ENCODE assay signal across 24 cellular contexts in genomic region chr9:131346559-131346958, GRCh38. TPM values are rescaled to one million over a fixed set of nuclear protein-coding genes. Genes with fewer than 3 reads are reported as not detected.
DNase-seq lines count a peak whose midpoint lies in the region; ATAC-seq, FAIRE-seq and TF ChIP-seq lines count a peak whose summit lies in the region.
"Had no signal": no experiment of that assay in that cellular context is flagged by ENCODE, and none has a peak within 500 bp of the region (broad histone marks: within the 10 kb centered on the region; RNA-seq: fewer than 3 reads in every experiment).

No MANE protein-coding gene starts in this region.

- no peak overlapping the region for H2AK5ac ChIP-seq in H1 (ENCODE audit: low read depth, low read length)

- 90% methylated on average over 6 of the region's 6 CpGs; no CpG with 5 or more reads in 1 of the 2 experiments for WGBS in H1 (ENCODE audit: extremely low coverage in 1 of 2, insufficient coverage in 1 of 2, insufficient read length in 1 of 2, insufficient replicate concordance in 2 of 2, low coverage in 1 of 2, low lambda C conversion rate in 2 of 2, missing lambda C conversion rate in 1 of 2), 2 experiments

- no peak for TF ChIP-seq CTCF in H1 (IDR thresholded peaks at IDR 0.05; ENCODE audit: control extremely low read depth in 1 of 3, insufficient read depth in 1 of 3, low read depth in 1 of 3, low read length in 3 of 3)
- no peak for TF ChIP-seq CTCF in neural progenitor cell (IDR thresholded peaks at IDR 0.05)
- TF ChIP-seq CTCF in gastrocnemius medialis (IDR thresholded peaks at IDR 0.05 in 4 of 5, conservative IDR thresholded peaks at IDR 0.05 in 1 of 5) = peak in 1 of 5 experiments; percentile 15
- no peak for TF ChIP-seq CTCF in WERI-Rb-1 (IDR thresholded peaks at IDR 0.05; ENCODE audit: low read depth, low read length)

- TF ChIP-seq POLR2A in H1 (IDR thresholded peaks at IDR 0.05; ENCODE audit: control extremely low read depth in 1 of 2, low read depth in 2 of 2, low read length in 2 of 2) = no peak
- peak in 1 of 2 donors; percentile 62 for TF ChIP-seq POLR2A in gastrocnemius medialis (IDR thresholded peaks at IDR 0.05)

- CTCF ChIA-PET in H1 (lab: Charles Lee; ENCODE audit: partially characterized antibody) = interaction anchor here (1.0 to 5.9 kb wide), 4 partner anchors 11 to 165 kb away, joined by 3 to 49 read pairs (median 4); no protein-coding TSS in a partner anchor

- no peak overlapping the region for H3K14ac ChIP-seq in H1 (ENCODE audit: insufficient read length)

- H2AFZ ChIP-seq in H1 (ENCODE audit: low read length) = no peak overlapping the region
- no peak overlapping the region for H2AFZ ChIP-seq in neural progenitor cell (replicated peaks)

- H4K5ac ChIP-seq in H1 (ENCODE audit: insufficient read length, low read depth, low read length) = no peak overlapping the region

- no peak overlapping the region for H2BK120ac ChIP-seq in H1 (replicated peaks; ENCODE audit: low read depth, low read length)

- H4K91ac ChIP-seq in H1 (replicated peaks; ENCODE audit: insufficient read length, low read length) = no peak overlapping the region

- H3K4me1 ChIP-seq in SJCRH30 (peaks cover 8% of the 10 kb centered on the region), H1 (replicated peaks in 1 of 4; ENCODE audit: control insufficient read depth in 3 of 4, insufficient read depth in 4 of 4, low read length in 3 of 4) (peaks cover 0 to 8% (median 5%) of the 10 kb centered on the region in 4 experiments; a peak in 6 of 7 replicates), neural progenitor cell (peaks cover 4% of the 10 kb centered on the region), gastrocnemius medialis (peaks cover 8 to 12% of the 10 kb centered on the region in 2 donors)

- H3K9me3 ChIP-seq in SJCRH30 (replicated peaks) = no peaks in the 10 kb centered on the region
- peaks cover 3% of the 10 kb centered on the region in 2 experiments; a peak in 1 of 4 replicates for H3K9me3 ChIP-seq in H1 (ENCODE audit: insufficient read depth in 2 of 2, low read depth in 1 of 2, low read length in 1 of 2)
- no peaks in the 10 kb centered on the region for H3K9me3 ChIP-seq in neural progenitor cell (ENCODE audit: low read depth)
- H3K9me3 ChIP-seq in gastrocnemius medialis = no peaks in the 10 kb centered on the region
- peaks cover 16% of the 10 kb centered on the region for H3K9me3 ChIP-seq in WERI-Rb-1 (ENCODE audit: severe bottlenecking)
- H3K9me3 ChIP-seq: A549; BE2C; BLaER1 treated with 17β-estradiol and CSF1 and Interleukin-3, amounts not matched to agents 10 nM and 100 nM had no signal

- POLR2A ChIA-PET in H1 (lab: Charles Lee; ENCODE audit: partially characterized antibody) = no interaction called here

- H2BK15ac ChIP-seq in H1 (ENCODE audit: low read length) = no peak overlapping the region

- H3K9ac ChIP-seq in H1 (replicated peaks in 1 of 4; ENCODE audit: extremely low read depth in 1 of 4, low read depth in 3 of 4, low read length in 3 of 4) (no peak overlapping the region), neural progenitor cell (no peak overlapping the region)
- H3K9ac ChIP-seq: BLaER1 treated with 17β-estradiol and CSF1 and Interleukin-3, amounts not matched to agents 10 nM and 100 nM had no signal

- no peak overlapping the region for H3K4ac ChIP-seq in H1 (replicated peaks; ENCODE audit: insufficient read length, low read depth, low read length)

- H3K79me2 ChIP-seq in H1 (ENCODE audit: control insufficient read depth in 1 of 2, insufficient read depth in 2 of 2, low read length in 2 of 2) (no peaks in the 10 kb centered on the region), neural progenitor cell (ENCODE audit: low read depth) (no peaks in the 10 kb centered on the region)

- H2BK5ac ChIP-seq in H1 (ENCODE audit: low read depth, low read length) = no peak overlapping the region

- H2BK12ac ChIP-seq in H1 (ENCODE audit: low read depth, low read length) = no peak overlapping the region

- no peaks in the 10 kb centered on the region for H4K20me1 ChIP-seq in H1 (replicated peaks in 1 of 2; ENCODE audit: control insufficient read depth in 1 of 2, insufficient read depth in 2 of 2, low read length in 2 of 2)
- no peaks in the 10 kb centered on the region for H4K20me1 ChIP-seq in neural progenitor cell (ENCODE audit: low read depth)
- H4K20me1 ChIP-seq: BLaER1 treated with 17β-estradiol and CSF1 and Interleukin-3, amounts not matched to agents 10 nM and 100 nM had no signal

- H3K27me3 ChIP-seq in SJCRH30 (no peaks in the 10 kb centered on the region), H1 (replicated peaks in 1 of 4; ENCODE audit: control insufficient read depth in 3 of 4, extremely low read depth in 1 of 4, insufficient read depth in 3 of 4, low read length in 3 of 4) (no peaks in the 10 kb centered on the region), neural progenitor cell (no peaks in the 10 kb centered on the region), gastrocnemius medialis (no peaks in the 10 kb centered on the region), WERI-Rb-1 (ENCODE audit: insufficient read depth, low read depth, severe bottlenecking) (no peaks in the 10 kb centered on the region)
- H3K27me3 ChIP-seq: BLaER1 treated with 17β-estradiol and CSF1 and Interleukin-3, amounts not matched to agents 10 nM and 100 nM had no signal

- no peaks in the 10 kb centered on the region for H3K23me2 ChIP-seq in H1 (ENCODE audit: low read depth, low read length)

- no peaks in the 10 kb centered on the region for H3K36me3 ChIP-seq in SJCRH30
- no peaks in the 10 kb centered on the region for H3K36me3 ChIP-seq in H1 (ENCODE audit: control insufficient read depth in 2 of 4, insufficient read depth in 4 of 4, low read length in 3 of 4)
- no peaks in the 10 kb centered on the region for H3K36me3 ChIP-seq in neural progenitor cell
- H3K36me3 ChIP-seq in gastrocnemius medialis = no peaks in the 10 kb centered on the region
- H3K36me3 ChIP-seq in WERI-Rb-1 = no peaks in the 10 kb centered on the region
- H3K36me3 ChIP-seq: BE2C; BLaER1 treated with 17β-estradiol and CSF1 and Interleukin-3, amounts not matched to agents 10 nM and 100 nM had no signal

- no peaks in the 10 kb centered on the region for H3K79me1 ChIP-seq in H1 (ENCODE audit: low read depth, low read length)

- H2BK20ac ChIP-seq in H1 (ENCODE audit: low read length) = no peak overlapping the region

- ATAC-seq in gastrocnemius medialis (peak; percentile 93), HG03442 (IDR thresholded peaks at IDR 0.05; ENCODE audit: unreplicated experiment) (no peak), HG03045 (IDR thresholded peaks at IDR 0.05; ENCODE audit: unreplicated experiment) (no peak)
- ATAC-seq: A549 had no signal

- no peak overlapping the region for H3K27ac Mint-ChIP-seq in neural progenitor cell
- H3K27ac Mint-ChIP-seq: CD4-positive, alpha-beta T cell had no signal

- peaks cover 5% of the 10 kb centered on the region for H3F3A ChIP-seq in neural progenitor cell (ENCODE audit: low read depth)

- H3K27ac ChIP-seq in SJCRH30 (no peak overlapping the region), H1 (ENCODE audit: low read depth, low read length) (no peak overlapping the region), neural progenitor cell (no peak overlapping the region), gastrocnemius medialis (peak overlapping the region in 3 of 4 donors; percentile 13 to 78 (median 45)), WERI-Rb-1 (no peak overlapping the region)
- H3K27ac ChIP-seq: A549; BLaER1 treated with 17β-estradiol and CSF1 and Interleukin-3, amounts not matched to agents 10 nM and 100 nM had no signal

- no peak overlapping the region for H3K18ac ChIP-seq in H1 (ENCODE audit: extremely low read depth, low read length)

- H3K36me3 Mint-ChIP-seq in neural progenitor cell = no peaks in the 10 kb centered on the region
- H3K36me3 Mint-ChIP-seq: CD14-positive monocyte; CD8-positive, alpha-beta memory T cell had no signal

- no peak for TF ChIP-seq RAD21 in H1 (IDR thresholded peaks at IDR 0.05 in 1 of 2, conservative IDR thresholded peaks at IDR 0.05 in 1 of 2; ENCODE audit: low read depth in 2 of 2, low read length in 2 of 2)

- peak overlapping the region; percentile 6 for H3K4me3 Mint-ChIP-seq in neural progenitor cell
- H3K4me3 Mint-ChIP-seq: CD14-positive monocyte; CD4-positive, alpha-beta T cell; CD8-positive, alpha-beta memory T cell had no signal

- H3K23ac ChIP-seq in H1 (ENCODE audit: insufficient read length) = no peak overlapping the region

- peaks cover 3% of the 10 kb centered on the region for H3K9me3 Mint-ChIP-seq in neural progenitor cell
- H3K9me3 Mint-ChIP-seq: CD4-positive, alpha-beta T cell; CD8-positive, alpha-beta memory T cell had no signal

- TF ChIP-seq EP300 in H1 (IDR thresholded peaks at IDR 0.05; ENCODE audit: borderline replicate concordance in 1 of 2, low read depth in 2 of 2, low read length in 2 of 2) = no peak

- peaks cover 8% of the 10 kb centered on the region for H3K27me3 Mint-ChIP-seq in neural progenitor cell (ENCODE audit: insufficient read depth, low read depth)
- H3K27me3 Mint-ChIP-seq: CD4-positive, alpha-beta T cell had no signal

- intact Hi-C loops in gastrocnemius medialis (cut with DNase I; ENCODE audit: low total_unique reads) = no loop called here

- H3K4me1 Mint-ChIP-seq in neural progenitor cell = peaks cover 9% of the 10 kb centered on the region

- H3K4me3 ChIP-seq in SJCRH30 = no peak overlapping the region
- H3K4me3 ChIP-seq in H1 (ENCODE audit: extremely low read depth in 1 of 4, insufficient read depth in 2 of 4, low read depth in 3 of 4, low read length in 4 of 4) = no peak overlapping the region
- H3K4me3 ChIP-seq in neural progenitor cell = no peak overlapping the region
- H3K4me3 ChIP-seq in gastrocnemius medialis = no peak overlapping the region
- H3K4me3 ChIP-seq in WERI-Rb-1 (ENCODE audit: low read depth, low read length) = no peak overlapping the region
- H3K4me3 ChIP-seq: A549; BLaER1 treated with 17β-estradiol and CSF1 and Interleukin-3, amounts not matched to agents 10 nM and 100 nM had no signal

- no peak overlapping the region for H3K4me2 ChIP-seq in H1 (ENCODE audit: insufficient read depth in 1 of 2, low read depth in 2 of 2, low read length in 2 of 2)
- no peak overlapping the region for H3K4me2 ChIP-seq in neural progenitor cell
- H3K4me2 ChIP-seq: A549 had no signal

- in situ Hi-C loops in gastrocnemius medialis (cut with MboI; ENCODE audit: low sequenced_read_pairs in 4 of 4) = loop anchor here in 1 of 4 donors (10.0 kb wide), 1 partner anchor 398 kb away; the partner anchor contains the start of gene RAPGEF1

- DNase-seq in SJCRH30 (peak; percentile 50 to 68), H1 (ENCODE audit: low read depth in 1 of 2, low spot score in 2 of 2) (no peak), neural progenitor cell (ENCODE audit: low spot score) (no peak), gastrocnemius medialis (peak; percentile 47 to 71), WERI-Rb-1 (no peak), EL (no peak)
- DNase-seq: 8988T; ACHN; AML-193; BE2C; CD4-positive, alpha-beta T cell; CD8-positive, alpha-beta memory T cell; DMS53; DMS79 treated with DMSO at 0.1 percent for 48 hours; GOT3; H7; HCEC 1CT had no signal

- FAIRE-seq in H1 (lab: Jason Lieb, UNC) = no peak
- FAIRE-seq: A549, G401.6, GM12892 had no signal

- no peak overlapping the region for H3K56ac ChIP-seq in H1 (replicated peaks; ENCODE audit: insufficient read length, low read depth, low read length)

- H4K8ac ChIP-seq in H1 (ENCODE audit: extremely low read depth, insufficient read depth, low read length) = peak overlapping the region; percentile 79; the same call in 1 of the 2 replicates

RNA-seq across cellular contexts. Expression of gene PRRC2B, which starts 47.3 kb away (rescaled TPM):
- total RNA-seq in SJCRH30 (2014; rRNA removed; shearing (Covaris generic)) = 173 and 185 TPM in 2 replicates
- total RNA-seq in H1 (2021; fragmentation: NEBNext Ultra II Directional; extraction: Animal tissue kit (Norgen Biotek cat#: 25700)) = 249 and 255 TPM in 2 replicates
- 37.3 and 55.3 TPM in 2 replicates for polyA plus RNA-seq in H1 (2011; rRNA removed)
- polyA plus RNA-seq in H1 (2011; cell fraction: cytosol; rRNA removed) = 32.6 TPM
- 115 TPM for polyA plus RNA-seq in H1 (2011; cell fraction: nucleus; rRNA removed)
- polyA plus RNA-seq in H1 (2012, experiment 1 of 2) = 96.3 to 122 TPM (median 108 TPM) in 4 replicates
- polyA plus RNA-seq in H1 (2012, experiment 2 of 2) = 52.2 TPM
- 64.3 TPM for polyA plus RNA-seq in H1 (2013, experiment 1 of 2)
- 64.7 TPM for polyA plus RNA-seq in H1 (2013, experiment 2 of 2)
- 102 and 131 TPM in 2 replicates for polyA minus RNA-seq in H1 (2011; rRNA and poly(A)+ RNA removed)
- 63.8 TPM for polyA minus RNA-seq in H1 (2011; cell fraction: cytosol; rRNA and poly(A)+ RNA removed)
- polyA minus RNA-seq in H1 (2011; cell fraction: nucleus; rRNA and poly(A)+ RNA removed) = 69.0 TPM
- total RNA-seq in neural progenitor cell (ENCODE audit: low replicate concordance) = 139 and 148 TPM in 2 replicates
- 10 to 100 TPM; 29.9 to 41.6 (median 37.2) TPM for total RNA-seq in gastrocnemius medialis

RNA-seq across cellular contexts. Expression of gene PLPP7, which starts 57.0 kb away (rescaled TPM):
- 1.8 TPM in 2 replicates for total RNA-seq in SJCRH30 (2014; rRNA removed; shearing (Covaris generic))
- 3.4 TPM in 2 replicates for total RNA-seq in H1 (2021; fragmentation: NEBNext Ultra II Directional; extraction: Animal tissue kit (Norgen Biotek cat#: 25700))
- polyA plus RNA-seq in H1 (2011; rRNA removed) = 3.9 and 5.0 TPM in 2 replicates
- 4.2 TPM for polyA plus RNA-seq in H1 (2011; cell fraction: cytosol; rRNA removed)
- polyA plus RNA-seq in H1 (2011; cell fraction: nucleus; rRNA removed) = 3.9 TPM
- 2.0 to 3.0 TPM (median 2.6 TPM) in 4 replicates for polyA plus RNA-seq in H1 (2012, experiment 1 of 2)
- 4.4 TPM for polyA plus RNA-seq in H1 (2012, experiment 2 of 2)
- polyA plus RNA-seq in H1 (2013, experiment 1 of 2) = 1.6 TPM
- polyA plus RNA-seq in H1 (2013, experiment 2 of 2) = 1.5 TPM
- polyA minus RNA-seq in H1 (2011; rRNA and poly(A)+ RNA removed) = 2.3 TPM in 2 replicates
- 3.4 TPM for polyA minus RNA-seq in H1 (2011; cell fraction: cytosol; rRNA and poly(A)+ RNA removed)
- 4.0 TPM for polyA minus RNA-seq in H1 (2011; cell fraction: nucleus; rRNA and poly(A)+ RNA removed)
- total RNA-seq in neural progenitor cell (ENCODE audit: low replicate concordance) (5.4 and 11.5 TPM in 2 replicates), gastrocnemius medialis (100 to 1,000 TPM; 110 to 395 (median 184) TPM)
- total RNA-seq: CD8-positive, alpha-beta memory T cell had no signal
- polyA plus RNA-seq: CD8-positive, alpha-beta memory T cell had no signal

Comparison
In these comparisons a context has a peak if more than half of its experiments do, and no peak if none do; other contexts are left out.
1. DNase-seq: peak in SJCRH30 (2 of 2) and gastrocnemius medialis (2 of 2); none in H1 (0 of 2), neural progenitor cell (single experiment), WERI-Rb-1 (single experiment) and EL (single experiment).
2. H3K27ac ChIP-seq: peak in gastrocnemius medialis (3 of 4); none in SJCRH30 (single experiment), H1 (single experiment), neural progenitor cell (single experiment) and WERI-Rb-1 (single experiment).
3. ATAC-seq: peak in gastrocnemius medialis (2 of 2); none in HG03442 (single experiment) and HG03045 (single experiment).